In the genomic region with DNA sequence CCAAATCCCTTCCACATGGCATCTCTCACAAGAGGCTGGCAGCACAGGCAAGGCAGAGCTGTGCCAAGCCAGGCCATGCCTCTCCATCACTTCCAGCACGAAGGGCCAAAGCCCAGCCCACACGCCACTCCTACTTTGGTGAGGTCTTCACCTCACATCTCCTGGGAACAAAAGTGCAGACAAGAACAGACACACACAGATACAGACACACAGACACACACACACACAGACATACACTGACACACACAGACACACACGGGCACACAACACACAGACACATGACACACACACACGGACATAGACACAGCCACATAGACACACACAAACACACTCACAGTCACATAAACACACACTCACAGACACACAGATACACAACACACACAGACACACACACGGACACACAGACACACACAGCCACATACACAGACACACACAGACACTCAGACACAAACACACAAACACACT, we compare ENCODE assay signal across 21 cellular contexts.
DNase-seq lines count a peak whose midpoint lies in the region; ATAC-seq, FAIRE-seq and TF ChIP-seq lines count a peak whose summit lies in the region.
"Had no signal": no experiment of that assay in that cellular context is flagged by ENCODE, and none has a peak within 500 bp of the region (broad histone marks: within the 10 kb centered on the region; RNA-seq: fewer than 3 reads in every experiment).

No MANE protein-coding gene starts in this region.

- peak overlapping the region; percentile 8 for H3K14ac ChIP-seq in H1 (ENCODE audit: insufficient read length)

- no peak overlapping the region for H2BK15ac ChIP-seq in H1 (ENCODE audit: low read length)

- H4K8ac ChIP-seq in H1 (ENCODE audit: extremely low read depth, insufficient read depth, low read length): peak overlapping the region; percentile 62

- no peaks in the 10 kb centered on the region for H3K9me3 ChIP-seq in HEK293 (ENCODE audit: control insufficient read depth, insufficient read depth, low read depth, low read length)
- H3K9me3 ChIP-seq in H1 (ENCODE audit: insufficient read depth in 2 of 2, low read depth in 1 of 2, low read length in 1 of 2): no peaks in the 10 kb centered on the region
- H3K9me3 ChIP-seq in BE2C: no peaks in the 10 kb centered on the region
- H3K9me3 ChIP-seq: A549, vagina had no signal

- H3K18ac ChIP-seq in H1 (ENCODE audit: extremely low read depth, low read length): no peak overlapping the region

- CTCF ChIA-PET in HEK293 (lab: Yijun Ruan, JAX) (interaction anchor here (1.1 to 1.2 kb wide), 2 partner anchors 17 to 25 kb away, joined by 4 to 6 read pairs; no protein-coding TSS in a partner anchor), H1 (lab: Charles Lee; ENCODE audit: partially characterized antibody) (interaction anchor here (0.6 to 1.3 kb wide), 3 partner anchors 10 to 180 kb away, joined by 3 to 5 read pairs (median 4); no protein-coding TSS in a partner anchor)

- no peak overlapping the region for H3K4ac ChIP-seq in H1 (replicated peaks; ENCODE audit: insufficient read length, low read depth, low read length)

- H3K36me3 ChIP-seq in HEK293 (ENCODE audit: control insufficient read depth in 2 of 2, insufficient read depth in 1 of 2, low read length in 2 of 2) (no peaks in the 10 kb centered on the region), H1 (ENCODE audit: control insufficient read depth in 2 of 4, insufficient read depth in 4 of 4, low read length in 3 of 4) (no peaks in the 10 kb centered on the region), BE2C (no peaks in the 10 kb centered on the region)
- H3K36me3 ChIP-seq: vagina had no signal

- no peak overlapping the region for H2AFZ ChIP-seq in H1 (ENCODE audit: low read length)

- H3K4me1 ChIP-seq in HEK293 (ENCODE audit: control insufficient read depth, insufficient read depth, low read length) (peaks cover 25% of the 10 kb centered on the region), H1 (replicated peaks in 1 of 4; ENCODE audit: control insufficient read depth in 3 of 4, insufficient read depth in 4 of 4, low read length in 3 of 4) (no peaks in the 10 kb centered on the region; a peak in 1 of 7 replicates), BE2C (peaks cover 24% of the 10 kb centered on the region)

- WGBS in H1 (ENCODE audit: extremely low coverage in 1 of 2, insufficient coverage in 1 of 2, insufficient read length in 1 of 2, insufficient replicate concordance in 2 of 2, low coverage in 1 of 2, low lambda C conversion rate in 2 of 2, missing lambda C conversion rate in 1 of 2), 2 experiments: 82% methylated on average over 5 of the region's 5 CpGs; no CpG with 5 or more reads in 1 of the 2 experiments

- intact Hi-C loops in left colon (cut with DNase I, micrococcal nuclease): no loop called here

- TF ChIP-seq EP300 in H1 (IDR thresholded peaks at IDR 0.05; ENCODE audit: borderline replicate concordance in 1 of 2, low read depth in 2 of 2, low read length in 2 of 2): no peak

- H2BK120ac ChIP-seq in H1 (replicated peaks; ENCODE audit: low read depth, low read length): no peak overlapping the region

- TF ChIP-seq CTCF in HEK293 (tag by site-specific recombination; IDR thresholded peaks at IDR 0.05): no peak
- no peak for TF ChIP-seq CTCF in H1 (IDR thresholded peaks at IDR 0.05; ENCODE audit: control extremely low read depth in 1 of 3, insufficient read depth in 1 of 3, low read depth in 1 of 3, low read length in 3 of 3)
- TF ChIP-seq CTCF in neural crest cell (conservative IDR thresholded peaks at IDR 0.05): no peak
- TF ChIP-seq CTCF in BE2C (IDR thresholded peaks at IDR 0.05; ENCODE audit: low read depth, low read length): no peak

- H2BK20ac ChIP-seq in H1 (ENCODE audit: low read length): no peak overlapping the region

- no peak for TF ChIP-seq POLR2A in H1 (IDR thresholded peaks at IDR 0.05; ENCODE audit: control extremely low read depth in 1 of 2, low read depth in 2 of 2, low read length in 2 of 2)

- no peak for FAIRE-seq in H1 (lab: Jason Lieb, UNC)
- FAIRE-seq: A549, astrocyte had no signal

- H3K9ac ChIP-seq in H1 (replicated peaks in 1 of 4; ENCODE audit: extremely low read depth in 1 of 4, low read depth in 3 of 4, low read length in 3 of 4): no peak overlapping the region

- H3K23ac ChIP-seq in H1 (ENCODE audit: insufficient read length): no peak overlapping the region

- ATAC-seq in HG03439 (IDR thresholded peaks at IDR 0.05; ENCODE audit: unreplicated experiment): no peak
- no peak for ATAC-seq in left colon
- ATAC-seq: A549; activated CD4-positive, CD25-positive, alpha-beta regulatory T cell treated with anti-CD3 and anti-CD28 coated beads, Interleukin-2, amount 50 U/mL, for 24 hours had no signal

- peaks cover 0 to 3% of the 10 kb centered on the region in 2 experiments for H4K20me1 ChIP-seq in H1 (replicated peaks in 1 of 2; ENCODE audit: control insufficient read depth in 1 of 2, insufficient read depth in 2 of 2, low read length in 2 of 2)

- peak overlapping the region; percentile 14 for H4K91ac ChIP-seq in H1 (replicated peaks; ENCODE audit: insufficient read length, low read length)

- peak overlapping the region; percentile 40; the same call in 1 of the 2 replicates for H2BK5ac ChIP-seq in H1 (ENCODE audit: low read depth, low read length)

- peaks cover 4% of the 10 kb centered on the region; the same call in 1 of the 2 replicates for H3K23me2 ChIP-seq in H1 (ENCODE audit: low read depth, low read length)

- H3K4me2 ChIP-seq in H1 (ENCODE audit: insufficient read depth in 1 of 2, low read depth in 2 of 2, low read length in 2 of 2): no peak overlapping the region
- H3K4me2 ChIP-seq: A549 had no signal

- TF ChIP-seq RAD21 in H1 (IDR thresholded peaks at IDR 0.05 in 1 of 2, conservative IDR thresholded peaks at IDR 0.05 in 1 of 2; ENCODE audit: low read depth in 2 of 2, low read length in 2 of 2): no peak

- no peak overlapping the region for H3K4me3 Mint-ChIP-seq in neural crest cell
- H3K4me3 Mint-ChIP-seq: H9 had no signal

- H3K79me1 ChIP-seq in H1 (ENCODE audit: low read depth, low read length): no peaks in the 10 kb centered on the region

- H2BK12ac ChIP-seq in H1 (ENCODE audit: low read depth, low read length): peak overlapping the region; percentile 60; the same call in 1 of the 2 replicates

- H3K36me3 Mint-ChIP-seq in neural crest cell (ENCODE audit: low read depth): no peaks in the 10 kb centered on the region

- POLR2A ChIA-PET in HEK293 (lab: Yijun Ruan, JAX): no interaction called here
- POLR2A ChIA-PET in H1 (lab: Charles Lee; ENCODE audit: partially characterized antibody): no interaction called here

- no peaks in the 10 kb centered on the region for H3K79me2 ChIP-seq in H1 (ENCODE audit: control insufficient read depth in 1 of 2, insufficient read depth in 2 of 2, low read length in 2 of 2)

- H2AK5ac ChIP-seq in H1 (ENCODE audit: low read depth, low read length): peak overlapping the region; percentile 84

- H3K27ac ChIP-seq in HEK293 (ENCODE audit: extremely low read depth, low read depth, low read length) (no peak overlapping the region), H1 (ENCODE audit: low read depth, low read length) (no peak overlapping the region)
- H3K27ac ChIP-seq: skin epidermis, vagina had no signal

- H3K27me3 ChIP-seq in H1 (replicated peaks in 1 of 4; ENCODE audit: control insufficient read depth in 3 of 4, extremely low read depth in 1 of 4, insufficient read depth in 3 of 4, low read length in 3 of 4): no peaks in the 10 kb centered on the region
- H3K27me3 ChIP-seq in BE2C: no peaks in the 10 kb centered on the region
- H3K27me3 ChIP-seq: vagina had no signal

- H3K4me3 ChIP-seq in HEK293 (ENCODE audit: low read depth, low read length) (no peak overlapping the region), H1 (ENCODE audit: extremely low read depth in 1 of 4, insufficient read depth in 2 of 4, low read depth in 3 of 4, low read length in 4 of 4) (no peak overlapping the region), BE2C (ENCODE audit: low read depth, low read length) (no peak overlapping the region)
- H3K4me3 ChIP-seq: A549, skin epidermis, vagina had no signal

- no peak overlapping the region for H4K5ac ChIP-seq in H1 (ENCODE audit: insufficient read length, low read depth, low read length)

- peak overlapping the region; percentile 51 for H3K27ac Mint-ChIP-seq in neural crest cell (ENCODE audit: unreplicated experiment)
- H3K27ac Mint-ChIP-seq: H9 had no signal

- H3K4me1 Mint-ChIP-seq in neural crest cell: peaks cover 30% of the 10 kb centered on the region

- H3K9me3 Mint-ChIP-seq in neural crest cell: no peaks in the 10 kb centered on the region
- H3K9me3 Mint-ChIP-seq: H9 had no signal

- H3K56ac ChIP-seq in H1 (replicated peaks; ENCODE audit: insufficient read length, low read depth, low read length): peak overlapping the region; percentile 86

- peaks cover 2% of the 10 kb centered on the region for H3K27me3 Mint-ChIP-seq in neural crest cell (ENCODE audit: low read depth)

- DNase-seq in activated CD8-positive, alpha-beta memory T cell treated with anti-CD3 and anti-CD28 coated beads, Interleukin-2, amount 50 U/mL, for 48 hours: peak; percentile 42
- no peak for DNase-seq in activated CD8-positive, alpha-beta memory T cell treated with anti-CD3 and anti-CD28 coated beads for 24 hours
- DNase-seq in H1 (ENCODE audit: low read depth in 1 of 2, low spot score in 2 of 2): peak in 1 of 2 experiments; percentile 26
- no peak for DNase-seq in neural crest cell (ENCODE audit: low read depth, low spot score)
- no peak for DNase-seq in BE2C
- DNase-seq in left colon: no peak
- DNase-seq: activated gamma-delta T cell treated with Interleukin-2 at 50 U/mL for 16 hours; DMS53; H9; NCI-H187 treated with DMSO at 0.1 percent for 48 hours; NCI-H2227 treated with DMSO at 0.1 percent for 48 hours; NCI-H82; stimulated activated CD4-positive, alpha-beta T cell treated with anti-CD3 and anti-CD28 coated beads, Interleukin-2, amount 100 ng/mL, for 48 hours; T-helper 9 cell had no signal

TF ChIP-seq in HEK293, 187 proteins besides CTCF, POLR2A, EP300 and RAD21 (continues in another document):
- TF ChIP-seq ZNF341 (tag by site-specific recombination; IDR thresholded peaks at IDR 0.05; ENCODE audit: low read depth): no peak
- 0 out of 2 replicates have a peak, but pooled peaks have one; percentile 85 for TF ChIP-seq ZNF114 (tag by site-specific recombination; IDR thresholded peaks at IDR 0.05)
- TF ChIP-seq ZNF521 (tag by site-specific recombination; IDR thresholded peaks at IDR 0.05): peak; percentile 97; the same call in 1 of the 2 replicates
- peak; percentile 92; the same call in 1 of the 2 replicates for TF ChIP-seq ZNF776 (tag by site-specific recombination; IDR thresholded peaks at IDR 0.05; ENCODE audit: borderline replicate concordance)

TF ChIP-seq in H1, 55 proteins besides CTCF, POLR2A, EP300 and RAD21 (continues in another document):
- TF ChIP-seq BCL11A (IDR thresholded peaks at IDR 0.05; ENCODE audit: low read depth in 2 of 2, low read length in 2 of 2) (no peak), MAFK (IDR thresholded peaks at IDR 0.05; ENCODE audit: low read depth, low read length) (no peak), RXRA (IDR thresholded peaks at IDR 0.05; ENCODE audit: insufficient read depth, low read depth, low read length) (no peak), CREB1 (IDR thresholded peaks at IDR 0.05) (no peak)
